Comparison of ENCODE assay signal across 1 cellular context in genomic region chr7:29248713-29249382, GRCh38.
A peak's percentile ranks its signal among the peaks of the same experiment; 100 is the strongest.
TF ChIP-seq lines count a peak whose summit lies in the region.

No MANE protein-coding gene starts in this region.

TF ChIP-seq in HepG2, 621 proteins besides CTCF, POLR2A, EP300 and RAD21 (continued from another document and continues in another):
- TF ChIP-seq DRAP1 (CRISPR knock-in tag; IDR thresholded peaks at IDR 0.05), result no peak
- TF ChIP-seq ZNF629 (CRISPR knock-in tag; conservative IDR thresholded peaks at IDR 0.05), result 0 out of 2 replicates have a peak, but pooled peaks have one; percentile 60
- peak; percentile 99 for TF ChIP-seq HNF4G (IDR thresholded peaks at IDR 0.05; ENCODE audit: borderline replicate concordance, low read depth, low read length)
- TF ChIP-seq HNF4G (CRISPR knock-in tag; IDR thresholded peaks at IDR 0.05; ENCODE audit: borderline replicate concordance, low read depth), result peak; percentile 99
- peak; percentile 12; the same call in 1 of the 2 replicates for TF ChIP-seq SMC3 (IDR thresholded peaks at IDR 0.05; ENCODE audit: low read length)
- no peak for TF ChIP-seq TCF12 (IDR thresholded peaks at IDR 0.05)
- no peak for TF ChIP-seq TCF12 (CRISPR knock-in tag; IDR thresholded peaks at IDR 0.05)
- TF ChIP-seq, protein P1, sequence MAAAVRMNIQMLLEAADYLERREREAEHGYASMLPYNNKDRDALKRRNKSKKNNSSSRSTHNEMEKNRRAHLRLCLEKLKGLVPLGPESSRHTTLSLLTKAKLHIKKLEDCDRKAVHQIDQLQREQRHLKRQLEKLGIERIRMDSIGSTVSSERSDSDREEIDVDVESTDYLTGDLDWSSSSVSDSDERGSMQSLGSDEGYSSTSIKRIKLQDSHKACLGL (CRISPR knock-in tag; IDR thresholded peaks at IDR 0.05), result no peak
- no peak for TF ChIP-seq ZNF44 (CRISPR knock-in tag; IDR thresholded peaks at IDR 0.05)
- TF ChIP-seq ATF1 (CRISPR knock-in tag; IDR thresholded peaks at IDR 0.05), result no peak
- no peak for TF ChIP-seq TOPORS (CRISPR knock-in tag; IDR thresholded peaks at IDR 0.05)
- TF ChIP-seq, protein P2, sequence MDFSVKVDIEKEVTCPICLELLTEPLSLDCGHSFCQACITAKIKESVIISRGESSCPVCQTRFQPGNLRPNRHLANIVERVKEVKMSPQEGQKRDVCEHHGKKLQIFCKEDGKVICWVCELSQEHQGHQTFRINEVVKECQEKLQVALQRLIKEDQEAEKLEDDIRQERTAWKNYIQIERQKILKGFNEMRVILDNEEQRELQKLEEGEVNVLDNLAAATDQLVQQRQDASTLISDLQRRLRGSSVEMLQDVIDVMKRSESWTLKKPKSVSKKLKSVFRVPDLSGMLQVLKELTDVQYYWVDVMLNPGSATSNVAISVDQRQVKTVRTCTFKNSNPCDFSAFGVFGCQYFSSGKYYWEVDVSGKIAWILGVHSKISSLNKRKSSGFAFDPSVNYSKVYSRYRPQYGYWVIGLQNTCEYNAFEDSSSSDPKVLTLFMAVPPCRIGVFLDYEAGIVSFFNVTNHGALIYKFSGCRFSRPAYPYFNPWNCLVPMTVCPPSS (IDR thresholded peaks at IDR 0.05), result no peak
- TF ChIP-seq YY1 (IDR thresholded peaks at IDR 0.05; ENCODE audit: insufficient read depth, insufficient replicate concordance, low read depth, low read length), result peak; percentile 39
- peak; percentile 81 for TF ChIP-seq MEF2D (CRISPR knock-in tag; IDR thresholded peaks at IDR 0.05)
- no peak for TF ChIP-seq MTF2 (CRISPR knock-in tag; IDR thresholded peaks at IDR 0.05; ENCODE audit: borderline replicate concordance)
- TF ChIP-seq ZNF83 (CRISPR knock-in tag; IDR thresholded peaks at IDR 0.05; ENCODE audit: borderline replicate concordance), result no peak
- TF ChIP-seq ZBTB4 (CRISPR knock-in tag; IDR thresholded peaks at IDR 0.05; ENCODE audit: borderline replicate concordance), result peak; percentile 93; the same call in 1 of the 2 replicates
- no peak for TF ChIP-seq PCBP2 (optimal IDR thresholded peaks at IDR 0.05; ENCODE audit: low read depth, low read length, poor library complexity, severe bottlenecking)
- TF ChIP-seq ZNF788 (CRISPR knock-in tag; IDR thresholded peaks at IDR 0.05; ENCODE audit: borderline replicate concordance), result peak; percentile 90; the same call in 1 of the 2 replicates
- no peak for TF ChIP-seq NFE2L1 (CRISPR knock-in tag; IDR thresholded peaks at IDR 0.05; ENCODE audit: borderline replicate concordance)
- no peak for TF ChIP-seq RFXANK (CRISPR knock-in tag; IDR thresholded peaks at IDR 0.05)
- TF ChIP-seq, protein P3, sequence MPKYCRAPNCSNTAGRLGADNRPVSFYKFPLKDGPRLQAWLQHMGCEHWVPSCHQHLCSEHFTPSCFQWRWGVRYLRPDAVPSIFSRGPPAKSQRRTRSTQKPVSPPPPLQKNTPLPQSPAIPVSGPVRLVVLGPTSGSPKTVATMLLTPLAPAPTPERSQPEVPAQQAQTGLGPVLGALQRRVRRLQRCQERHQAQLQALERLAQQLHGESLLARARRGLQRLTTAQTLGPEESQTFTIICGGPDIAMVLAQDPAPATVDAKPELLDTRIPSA (CRISPR knock-in tag; IDR thresholded peaks at IDR 0.05; ENCODE audit: borderline replicate concordance), result no peak
- TF ChIP-seq TARDBP (CRISPR knock-in tag; IDR thresholded peaks at IDR 0.05), result peak; percentile 70; the same call in 1 of the 2 replicates
- TF ChIP-seq ARNT2 (CRISPR knock-in tag; IDR thresholded peaks at IDR 0.05; ENCODE audit: low read depth), result peak; percentile 47; the same call in 1 of the 2 replicates
- 0 out of 2 replicates have a peak, but pooled peaks have one; percentile 55 for TF ChIP-seq BRD4 (CRISPR knock-in tag; IDR thresholded peaks at IDR 0.05)
- peak; percentile 95 for TF ChIP-seq ZNF710 (CRISPR knock-in tag; IDR thresholded peaks at IDR 0.05; ENCODE audit: borderline replicate concordance)
- no peak for TF ChIP-seq SRF (IDR thresholded peaks at IDR 0.05; ENCODE audit: low read depth, low read length)
- TF ChIP-seq ZNF263 (CRISPR knock-in tag; IDR thresholded peaks at IDR 0.05), result 0 out of 2 replicates have a peak, but pooled peaks have one; percentile 41
- TF ChIP-seq ZFP1 (CRISPR knock-in tag; IDR thresholded peaks at IDR 0.05), result no peak
- no peak for TF ChIP-seq ZNF546 (CRISPR knock-in tag; conservative IDR thresholded peaks at IDR 0.05)
- peak; percentile 73 for TF ChIP-seq DMAP1 (CRISPR knock-in tag; IDR thresholded peaks at IDR 0.05)
- no peak for TF ChIP-seq ZNF562 (CRISPR knock-in tag; IDR thresholded peaks at IDR 0.05; ENCODE audit: borderline replicate concordance)
- TF ChIP-seq, protein P4, sequence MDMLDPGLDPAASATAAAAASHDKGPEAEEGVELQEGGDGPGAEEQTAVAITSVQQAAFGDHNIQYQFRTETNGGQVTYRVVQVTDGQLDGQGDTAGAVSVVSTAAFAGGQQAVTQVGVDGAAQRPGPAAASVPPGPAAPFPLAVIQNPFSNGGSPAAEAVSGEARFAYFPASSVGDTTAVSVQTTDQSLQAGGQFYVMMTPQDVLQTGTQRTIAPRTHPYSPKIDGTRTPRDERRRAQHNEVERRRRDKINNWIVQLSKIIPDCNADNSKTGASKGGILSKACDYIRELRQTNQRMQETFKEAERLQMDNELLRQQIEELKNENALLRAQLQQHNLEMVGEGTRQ (IDR thresholded peaks at IDR 0.05; ENCODE audit: low read depth, low read length), result no peak
- TF ChIP-seq, protein P4 (CRISPR knock-in tag; IDR thresholded peaks at IDR 0.05; ENCODE audit: borderline replicate concordance), result no peak
- TF ChIP-seq FOXJ3 (CRISPR knock-in tag; IDR thresholded peaks at IDR 0.05; ENCODE audit: borderline replicate concordance), result peak; percentile 67; the same call in 1 of the 2 replicates
- no peak for TF ChIP-seq BCLAF1 (IDR thresholded peaks at IDR 0.05)
- TF ChIP-seq CREBL2 (CRISPR knock-in tag; IDR thresholded peaks at IDR 0.05; ENCODE audit: borderline replicate concordance), result no peak
- TF ChIP-seq GPBP1L1 (CRISPR knock-in tag; IDR thresholded peaks at IDR 0.05), result no peak
- 0 out of 2 replicates have a peak, but pooled peaks have one; percentile 1 for TF ChIP-seq PHF20 (CRISPR knock-in tag; IDR thresholded peaks at IDR 0.05)
- no peak for TF ChIP-seq U2AF1 (optimal IDR thresholded peaks at IDR 0.05; ENCODE audit: low read depth, low read length)
- peak; percentile 75; the same call in 1 of the 2 replicates for TF ChIP-seq KAT7 (CRISPR knock-in tag; IDR thresholded peaks at IDR 0.05; ENCODE audit: borderline replicate concordance)
- 0 out of 2 replicates have a peak, but pooled peaks have one; percentile 49 for TF ChIP-seq RFXAP (CRISPR knock-in tag; IDR thresholded peaks at IDR 0.05; ENCODE audit: borderline replicate concordance)
- TF ChIP-seq PRPF4 (IDR thresholded peaks at IDR 0.05; ENCODE audit: low read depth, low read length, poor library complexity, severe bottlenecking), result no peak
- no peak for TF ChIP-seq RORA (CRISPR knock-in tag; IDR thresholded peaks at IDR 0.05)
- TF ChIP-seq HMG20B (CRISPR knock-in tag; conservative IDR thresholded peaks at IDR 0.05), result 0 out of 2 replicates have a peak, but pooled peaks have one; percentile 39
- TF ChIP-seq ZFP36L1 (CRISPR knock-in tag; IDR thresholded peaks at IDR 0.05), result no peak
- no peak for TF ChIP-seq NFE2 (CRISPR knock-in tag; IDR thresholded peaks at IDR 0.05)
- TF ChIP-seq NR2F6 (IDR thresholded peaks at IDR 0.05), result peak; percentile 50; the same call in 1 of the 2 replicates
- TF ChIP-seq NR2F6 (CRISPR knock-in tag; IDR thresholded peaks at IDR 0.05), result peak; percentile 83
- TF ChIP-seq ZNF460 (CRISPR knock-in tag; IDR thresholded peaks at IDR 0.05; ENCODE audit: borderline replicate concordance), result no peak
- no peak for TF ChIP-seq ZNF569 (CRISPR knock-in tag; IDR thresholded peaks at IDR 0.05; ENCODE audit: borderline replicate concordance)
- TF ChIP-seq GFI1 (CRISPR knock-in tag; IDR thresholded peaks at IDR 0.05; ENCODE audit: borderline replicate concordance), result peak; percentile 60; the same call in 1 of the 2 replicates
- peak; percentile 91; the same call in 1 of the 2 replicates for TF ChIP-seq ZNF766 (CRISPR knock-in tag; IDR thresholded peaks at IDR 0.05; ENCODE audit: borderline replicate concordance)
- peak; percentile 86; the same call in 1 of the 2 replicates for TF ChIP-seq MYC (CRISPR knock-in tag; IDR thresholded peaks at IDR 0.05; ENCODE audit: borderline replicate concordance)
- TF ChIP-seq, protein P5, sequence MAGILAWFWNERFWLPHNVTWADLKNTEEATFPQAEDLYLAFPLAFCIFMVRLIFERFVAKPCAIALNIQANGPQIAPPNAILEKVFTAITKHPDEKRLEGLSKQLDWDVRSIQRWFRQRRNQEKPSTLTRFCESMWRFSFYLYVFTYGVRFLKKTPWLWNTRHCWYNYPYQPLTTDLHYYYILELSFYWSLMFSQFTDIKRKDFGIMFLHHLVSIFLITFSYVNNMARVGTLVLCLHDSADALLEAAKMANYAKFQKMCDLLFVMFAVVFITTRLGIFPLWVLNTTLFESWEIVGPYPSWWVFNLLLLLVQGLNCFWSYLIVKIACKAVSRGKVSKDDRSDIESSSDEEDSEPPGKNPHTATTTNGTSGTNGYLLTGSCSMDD (CRISPR knock-in tag; IDR thresholded peaks at IDR 0.05), result no peak
- no peak for TF ChIP-seq RELA (CRISPR knock-in tag; IDR thresholded peaks at IDR 0.05)
